ENCODE assay signal across 27 cellular contexts in the genomic region with DNA sequence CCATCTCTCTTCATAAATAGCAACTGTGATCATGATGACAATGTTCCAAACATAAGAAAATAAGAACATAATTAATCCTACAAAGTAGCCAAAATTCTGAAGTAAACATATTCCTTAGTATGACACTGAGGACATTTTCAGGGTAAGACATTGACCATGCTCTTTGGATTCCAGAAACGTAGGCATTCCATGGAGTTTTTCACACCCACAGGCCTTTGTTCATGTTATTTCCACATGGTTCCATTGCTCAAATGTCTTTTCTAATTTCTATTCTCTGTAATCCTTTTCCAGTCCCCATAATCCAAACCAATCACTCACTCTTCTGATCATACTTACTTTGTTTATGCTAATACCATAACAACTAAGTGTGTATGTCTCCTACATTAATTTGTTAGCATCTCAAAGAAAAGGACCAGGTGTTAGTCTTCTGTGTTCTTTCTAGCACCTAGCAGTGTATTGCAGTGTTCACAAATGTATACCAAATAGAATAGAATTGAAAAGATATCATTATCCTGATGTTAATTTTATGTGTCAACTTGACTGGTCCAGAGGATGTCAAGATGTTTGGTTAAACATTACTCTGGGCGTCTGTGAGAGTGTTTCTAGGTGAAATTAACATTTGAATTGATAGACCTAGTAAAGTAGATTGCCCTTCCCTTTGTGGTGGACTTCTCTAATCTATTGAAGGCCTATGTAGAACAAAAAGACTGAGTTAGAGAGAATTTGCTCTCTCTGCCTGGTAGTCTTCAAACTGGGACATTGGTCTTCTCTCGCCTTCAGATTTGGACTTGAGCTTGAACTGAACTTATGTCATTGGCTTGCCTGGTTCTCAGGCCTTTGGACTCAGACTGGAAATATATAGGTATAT.
"Had no signal": no experiment of that assay in that cellular context is flagged by ENCODE, and none has a peak within 500 bp of the region (broad histone marks: within the 10 kb centered on the region; RNA-seq: fewer than 3 reads in every experiment).

No MANE protein-coding gene starts in this region.

- H3K27ac Mint-ChIP-seq: activated CD4-positive, alpha-beta memory T cell treated with anti-CD3 and anti-CD28 coated beads for 36 hours; activated CD4-positive, alpha-beta T cell treated with anti-CD3 and anti-CD28 coated beads, Interleukin-2, amount 10 ng/mL, durations not matched to agents 24 days and 14 days; activated naive CD4-positive, alpha-beta T cell treated with anti-CD3 and anti-CD28 coated beads, Interleukin-2, amount 10 ng/mL, durations not matched to agents 7 days and 5 days; activated naive CD8-positive, alpha-beta T cell treated with anti-CD3 and anti-CD28 coated beads, Interleukin-2, amount 10 ng/mL, durations not matched to agents 7 days and 5 days; activated T-cell treated with anti-CD3 and anti-CD28 coated beads, Interleukin-2, amount 50 U/mL, for 24 hours; immature natural killer cell; mesothelial cell of epicardium; naive B cell; nephron progenitor cell; progenitor cell of endocrine pancreas; stimulated activated naive B cell treated with anti-CD40 and anti-IgM and Interleukin-4, amounts not matched to agents 10 μg/mL and 1 μg/mL and 100 μg/mL, for 72 hours had no signal

- H3K27me3 Mint-ChIP-seq: activated CD4-positive, alpha-beta memory T cell treated with anti-CD3 and anti-CD28 coated beads for 36 hours; activated T-cell treated with anti-CD3 and anti-CD28 coated beads, Interleukin-2, amount 50 U/mL, for 24 hours had no signal

- DNase-seq: activated CD4-positive, alpha-beta memory T cell treated with anti-CD3 and anti-CD28 coated beads for 36 hours; activated CD4-positive, alpha-beta T cell treated with anti-CD3 and anti-CD28 coated beads, Interleukin-2, amount 10 ng/mL, durations not matched to agents 24 days and 14 days; activated CD8-positive, alpha-beta memory T cell treated with anti-CD3 and anti-CD28 coated beads, Interleukin-2, amount 50 U/mL, for 48 hours; activated gamma-delta T cell; activated naive CD4-positive, alpha-beta T cell treated with anti-CD3 and anti-CD28 coated beads, Interleukin-2, amount 10 ng/mL, durations not matched to agents 7 days and 5 days; activated naive CD8-positive, alpha-beta T cell treated with anti-CD3 and anti-CD28 coated beads, Interleukin-2, amount 10 ng/mL, durations not matched to agents 7 days and 5 days; activated T-cell treated with anti-CD3 and anti-CD28 coated beads, Interleukin-2, amount 50 U/mL, for 24 hours; brain microvascular endothelial cell; dorsolateral prefrontal cortex; effector memory CD4-positive, alpha-beta T cell; erythroblast; head of caudate nucleus; hippocampal formation; immature natural killer cell; kidney; naive B cell; nephron progenitor cell; ovary; small intestine; stimulated activated CD4-positive, alpha-beta T cell treated with anti-CD3 and anti-CD28 coated beads, Interleukin-4, amount 100 ng/mL, for 4 hours; stimulated activated CD8-positive, alpha-beta memory T cell treated with anti-CD3 and anti-CD28 coated beads, Interleukin-4, amount 100 ng/mL, for 48 hours; stimulated activated naive B cell treated with anti-CD40 and anti-IgM and Interleukin-4, amounts not matched to agents 10 μg/mL and 1 μg/mL and 100 μg/mL, for 72 hours had no signal

- H3K36me3 Mint-ChIP-seq: activated CD4-positive, alpha-beta memory T cell treated with anti-CD3 and anti-CD28 coated beads for 36 hours; activated naive CD4-positive, alpha-beta T cell treated with anti-CD3 and anti-CD28 coated beads, Interleukin-2, amount 10 ng/mL, durations not matched to agents 7 days and 5 days; immature natural killer cell; mesothelial cell of epicardium; stimulated activated naive B cell treated with anti-CD40 and anti-IgM and Interleukin-4, amounts not matched to agents 10 μg/mL and 1 μg/mL and 100 μg/mL, for 72 hours had no signal

- ATAC-seq: activated CD4-positive, CD25-positive, alpha-beta regulatory T cell treated with anti-CD3 and anti-CD28 coated beads, Interleukin-2, amount 50 U/mL, for 24 hours; gastroesophageal sphincter; sciatic nerve; stimulated activated naive B cell treated with anti-CD40 and anti-IgM and Interleukin-4, amounts not matched to agents 10 μg/mL and 1 μg/mL and 100 μg/mL, for 72 hours had no signal

- H3K9me3 Mint-ChIP-seq: activated CD4-positive, alpha-beta memory T cell treated with anti-CD3 and anti-CD28 coated beads for 36 hours; activated naive CD4-positive, alpha-beta T cell treated with anti-CD3 and anti-CD28 coated beads, Interleukin-2, amount 10 ng/mL, durations not matched to agents 7 days and 5 days; immature natural killer cell; mesothelial cell of epicardium; nephron progenitor cell; stimulated activated naive B cell treated with anti-CD40 and anti-IgM and Interleukin-4, amounts not matched to agents 10 μg/mL and 1 μg/mL and 100 μg/mL, for 72 hours had no signal

- H3K4me3 Mint-ChIP-seq: activated CD4-positive, alpha-beta memory T cell treated with anti-CD3 and anti-CD28 coated beads for 36 hours; activated CD4-positive, alpha-beta T cell treated with anti-CD3 and anti-CD28 coated beads, Interleukin-2, amount 10 ng/mL, durations not matched to agents 24 days and 14 days; activated naive CD4-positive, alpha-beta T cell treated with anti-CD3 and anti-CD28 coated beads, Interleukin-2, amount 10 ng/mL, durations not matched to agents 7 days and 5 days; activated naive CD8-positive, alpha-beta T cell treated with anti-CD3 and anti-CD28 coated beads, Interleukin-2, amount 10 ng/mL, durations not matched to agents 7 days and 5 days; activated T-cell treated with anti-CD3 and anti-CD28 coated beads, Interleukin-2, amount 50 U/mL, for 24 hours; immature natural killer cell; mesothelial cell of epicardium; naive B cell; nephron progenitor cell; stimulated activated naive B cell treated with anti-CD40 and anti-IgM and Interleukin-4, amounts not matched to agents 10 μg/mL and 1 μg/mL and 100 μg/mL, for 72 hours had no signal

- H3K4me1 Mint-ChIP-seq: activated naive CD4-positive, alpha-beta T cell treated with anti-CD3 and anti-CD28 coated beads, Interleukin-2, amount 10 ng/mL, durations not matched to agents 7 days and 5 days; mesothelial cell of epicardium had no signal
